22 cellular contexts compared by ENCODE assay signal in the genomic region with DNA sequence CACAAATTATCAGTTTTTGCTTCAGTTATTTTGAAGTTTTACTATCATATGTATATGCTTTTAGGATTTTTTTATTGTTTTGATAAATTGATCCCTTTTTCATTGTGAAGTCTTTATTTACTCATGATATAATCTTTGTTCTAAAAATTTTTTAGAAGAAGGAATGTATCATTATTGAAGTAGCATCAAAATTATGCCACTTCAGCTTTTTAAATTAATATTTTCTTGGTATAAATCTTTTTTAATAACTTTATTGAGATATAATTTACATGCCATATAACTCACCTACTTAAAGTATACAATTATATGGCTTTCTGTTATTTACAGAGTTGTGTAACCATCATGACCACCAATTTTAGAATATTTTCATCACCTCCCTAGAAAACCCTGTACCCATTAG. TPM values are rescaled to one million over a fixed set of nuclear protein-coding genes. Genes with fewer than 3 reads are reported as not detected.
DNase-seq lines count a peak whose midpoint lies in the region; ATAC-seq, FAIRE-seq and TF ChIP-seq lines count a peak whose summit lies in the region.
"Had no signal": no experiment of that assay in that cellular context is flagged by ENCODE, and none has a peak within 500 bp of the region (broad histone marks: within the 10 kb centered on the region; RNA-seq: fewer than 3 reads in every experiment).

No MANE protein-coding gene starts in this region.

- TF ChIP-seq POLR2A in K562 (conservative IDR thresholded peaks at IDR 0.05): no peak

- no peaks in the 10 kb centered on the region for H3K4me1 ChIP-seq in K562 (replicated peaks in 1 of 2; ENCODE audit: control insufficient read depth in 2 of 2, insufficient read depth in 2 of 2, low read length in 2 of 2)
- no peaks in the 10 kb centered on the region for H3K4me1 ChIP-seq in kidney (ENCODE audit: control insufficient read depth in 1 of 2, insufficient read depth in 1 of 2, low read depth in 1 of 2, low read length in 2 of 2)
- H3K4me1 ChIP-seq: A549; BLaER1 treated with 17β-estradiol and CSF1 and Interleukin-3, amounts not matched to agents 10 nM and 100 nM had no signal

- no peak overlapping the region for H3K4me2 ChIP-seq in K562 (ENCODE audit: insufficient read depth, low read length)
- H3K4me2 ChIP-seq: A549; BLaER1 treated with 17β-estradiol and CSF1 and Interleukin-3, amounts not matched to agents 10 nM and 100 nM had no signal

- H3K4me3 ChIP-seq in K562 (no peak overlapping the region), kidney (ENCODE audit: low read length in 2 of 2) (no peak overlapping the region)
- H3K4me3 ChIP-seq: A549; BLaER1 treated with 17β-estradiol and CSF1 and Interleukin-3, amounts not matched to agents 10 nM and 100 nM had no signal

- DNase-seq in K562 (ENCODE audit: extremely low read depth in 1 of 4, low spot score in 3 of 4) (no peak), kidney (no peak), COR-L47 (lab: John Stamatoyannopoulos, UW) (no peak)
- no peak for DNase-seq in activated CD8-positive, alpha-beta memory T cell treated with anti-CD3 and anti-CD28 coated beads for 24 hours
- DNase-seq: 8988T; CD4-positive, alpha-beta T cell; CD8-positive, alpha-beta T cell; DMS 273 treated with DMSO at 0.1 percent for 48 hours; DMS153; DMS53; DMS79; DND-41; EL had no signal

- no peak for TF ChIP-seq CTCF in K562 (IDR thresholded peaks at IDR 0.05 in 2 of 3, conservative IDR thresholded peaks at IDR 0.05 in 1 of 3; ENCODE audit: insufficient read depth in 2 of 3, low read depth in 1 of 3, low read length in 3 of 3)
- no peak for TF ChIP-seq CTCF in kidney (IDR thresholded peaks at IDR 0.05; ENCODE audit: borderline replicate concordance, extremely low read depth, insufficient read depth)

- no peaks in the 10 kb centered on the region for H3K79me2 ChIP-seq in K562 (ENCODE audit: control insufficient read depth, insufficient read depth, low read length)

- H3K9me3 ChIP-seq in K562 (replicated peaks; ENCODE audit: control insufficient read depth, insufficient read depth, low read depth, low read length) (no peaks in the 10 kb centered on the region), kidney (ENCODE audit: control insufficient read depth in 1 of 2, low read length in 2 of 2) (peaks cover 0 to 7% of the 10 kb centered on the region in 2 donors)

- intact Hi-C loops in K562 (cut with micrococcal nuclease) (loop anchor here (10.0 kb wide), 3 partner anchors 215 to 245 kb away; no protein-coding TSS in a partner anchor), kidney (cut with DNase I) (no loop called here)

- H3K36me3 ChIP-seq in K562 (ENCODE audit: control insufficient read depth, insufficient read depth, low read length) (no peaks in the 10 kb centered on the region), kidney (ENCODE audit: control insufficient read depth in 1 of 2, insufficient read depth in 2 of 2, low read length in 2 of 2) (no peaks in the 10 kb centered on the region)
- H3K36me3 ChIP-seq: BLaER1 treated with 17β-estradiol and CSF1 and Interleukin-3, amounts not matched to agents 10 nM and 100 nM had no signal

- ATAC-seq in K562: no peak
- no peak for ATAC-seq in HG02884 (IDR thresholded peaks at IDR 0.05; ENCODE audit: unreplicated experiment)
- no peak for ATAC-seq in GM19397 (IDR thresholded peaks at IDR 0.05; ENCODE audit: unreplicated experiment)
- ATAC-seq: A549; CD8-positive, alpha-beta T cell had no signal

- no peak overlapping the region for H3K9ac ChIP-seq in K562 (ENCODE audit: insufficient read depth in 1 of 2, low read depth in 2 of 2, low read length in 2 of 2)
- H3K9ac ChIP-seq in kidney (ENCODE audit: low read length in 2 of 2): no peak overlapping the region
- H3K9ac ChIP-seq: BLaER1 treated with 17β-estradiol and CSF1 and Interleukin-3, amounts not matched to agents 10 nM and 100 nM had no signal

- in situ Hi-C loops in K562 (cut with MboI): no loop called here

- CTCF ChIA-PET in K562 (lab: Yijun Ruan, JAX; ENCODE audit: low intra/inter-chr PET ratio): no interaction called here

- peaks cover 16 to 26% of the 10 kb centered on the region in 2 experiments for H3K27me3 ChIP-seq in K562 (ENCODE audit: control insufficient read depth in 2 of 2, insufficient read depth in 2 of 2, low read length in 2 of 2)
- H3K27me3 ChIP-seq: BLaER1 treated with 17β-estradiol and CSF1 and Interleukin-3, amounts not matched to agents 10 nM and 100 nM had no signal

- BruUV-seq in K562 (replicated peaks; lab: Mats Ljungman, UMichigan): no TSS peak

- no peak overlapping the region for H3K27ac ChIP-seq in K562 (ENCODE audit: extremely low read depth, low read depth, low read length)
- no peak overlapping the region for H3K27ac ChIP-seq in kidney (ENCODE audit: low read depth in 2 of 2, low read length in 2 of 2)
- H3K27ac ChIP-seq: A549; BLaER1 treated with 17β-estradiol and CSF1 and Interleukin-3, amounts not matched to agents 10 nM and 100 nM; C4-2B had no signal

- H3K9me1 ChIP-seq in K562 (ENCODE audit: control insufficient read depth, insufficient read depth, low read length): no peaks in the 10 kb centered on the region

- no peak for TF ChIP-seq RAD21 in K562 (CRISPR knock-in tag; conservative IDR thresholded peaks at IDR 0.05 in 1 of 2, IDR thresholded peaks at IDR 0.05 in 1 of 2)

- POLR2A ChIA-PET in K562 (lab: Yijun Ruan, JAX): no interaction called here

- H2AFZ ChIP-seq in K562 (ENCODE audit: low read depth, low read length): no peak overlapping the region

- peak; percentile 50 for FAIRE-seq in G401.6 (lab: Jason Lieb, UNC)
- no peak for FAIRE-seq in K562 (lab: Jason Lieb, UNC)
- FAIRE-seq in kidney (lab: Jason Lieb, UNC): peak; percentile 25
- FAIRE-seq: A549, GM12891, GM19239 had no signal

- TF ChIP-seq EP300 in K562 (IDR thresholded peaks at IDR 0.05; ENCODE audit: low read length): no peak

- H4K20me1 ChIP-seq in K562 (replicated peaks; ENCODE audit: control insufficient read depth, insufficient read depth, low read length): no peaks in the 10 kb centered on the region
- H4K20me1 ChIP-seq: BLaER1 treated with 17β-estradiol and CSF1 and Interleukin-3, amounts not matched to agents 10 nM and 100 nM had no signal

TF ChIP-seq in K562, 482 proteins besides CTCF, POLR2A, EP300 and RAD21 (continues in another document):
- TF ChIP-seq C11orf30 (IDR thresholded peaks at IDR 0.05; ENCODE audit: low read depth) (peak; percentile 60; the same call in 1 of the 2 replicates), ERF (CRISPR knock-in tag; IDR thresholded peaks at IDR 0.05) (no peak), TFAM (CRISPR knock-in tag; conservative IDR thresholded peaks at IDR 0.05) (no peak), RBM22 (IDR thresholded peaks at IDR 0.05; ENCODE audit: low read depth, low read length, poor library complexity, severe bottlenecking) (no peak), MCM3 (IDR thresholded peaks at IDR 0.05) (no peak), ZNF212 (CRISPR knock-in tag; IDR thresholded peaks at IDR 0.05) (no peak), ESRRB (CRISPR knock-in tag; IDR thresholded peaks at IDR 0.05; ENCODE audit: borderline replicate concordance) (no peak)

RNA-seq across cellular contexts. Expression of gene MEST, which starts 11.9 kb away (rescaled TPM):
- 1.1 and 1.3 TPM in 2 replicates for total RNA-seq in K562 (2011; cell fraction: chromatin; rRNA removed; ENCODE audit: low replicate concordance)
- total RNA-seq in K562 (2011; cell fraction: nucleolus; rRNA removed): 0.33 and 1.1 TPM in 2 replicates
- 0.81 and 0.92 TPM in 2 replicates for total RNA-seq in K562 (2011; cell fraction: nucleoplasm; rRNA removed)
- 0.04 and 0.14 TPM in 2 replicates for total RNA-seq in K562 (2014; rRNA removed)
- 0.18 and 0.26 TPM in 2 replicates for total RNA-seq in K562 (2014; rRNA removed; fragmentation: Illumina TruSeq; extraction: Trizol)
- 0.41 TPM in 1 of 2 replicates, not detected in the other for total RNA-seq in K562 (2015; rRNA removed; fragmentation: Illumina TruSeq; extraction: Trizol)
- 0.62 and 1.0 TPM in 2 replicates for total RNA-seq in K562 (2021)
- polyA plus RNA-seq in K562 (2011; rRNA removed): 0.27 and 0.74 TPM in 2 replicates
- 0.28 and 0.52 TPM in 2 replicates for polyA plus RNA-seq in K562 (2011; cell fraction: cytosol; rRNA removed)
- polyA plus RNA-seq in K562 (2011; cell fraction: nucleus; rRNA removed): 0.22 and 0.53 TPM in 2 replicates
- polyA plus RNA-seq in K562 (2012): 0.23 and 0.73 TPM in 2 replicates
- polyA plus RNA-seq in K562 (2014; fragmentation: Illumina TruSeq; extraction: Trizol): 0.34 TPM in 1 of 2 replicates, not detected in the other
- polyA plus RNA-seq in K562 (2014; fragmentation: Nextera tagmentation; extraction: Ambion mirVana): under 1 TPM; 0.38 to 0.56 TPM
- polyA plus RNA-seq in K562 (2014; rRNA removed): 0.04 and 0.38 TPM in 2 replicates
- 0.06 and 1.9 TPM in 2 replicates for polyA minus RNA-seq in K562 (2011; rRNA and poly(A)+ RNA removed)
- 0.38 TPM in 1 of 2 replicates, not detected in the other for polyA minus RNA-seq in K562 (2011; cell fraction: cytosol; rRNA and poly(A)+ RNA removed)
- polyA minus RNA-seq in K562 (2011; cell fraction: nucleus; rRNA and poly(A)+ RNA removed): 0.13 TPM in 1 of 2 replicates, not detected in the other
- total RNA-seq in kidney: 31.0 TPM
- polyA plus RNA-seq in kidney (ENCODE audit: insufficient read depth, low read depth, low replicate concordance): 23.6 TPM

RNA-seq across cellular contexts. Expression of gene CEP41, which starts 39.2 kb away (rescaled TPM):
- total RNA-seq in K562 (2011; cell fraction: chromatin; rRNA removed; ENCODE audit: low replicate concordance): 9.3 and 12.1 TPM in 2 replicates
- 4.0 and 6.7 TPM in 2 replicates for total RNA-seq in K562 (2011; cell fraction: nucleolus; rRNA removed)
- 4.3 and 10.6 TPM in 2 replicates for total RNA-seq in K562 (2011; cell fraction: nucleoplasm; rRNA removed)
- total RNA-seq in K562 (2014; rRNA removed) (1.5 and 4.2 TPM in 2 replicates), K562 (2014; rRNA removed; fragmentation: Illumina TruSeq; extraction: Trizol) (4.9 and 8.0 TPM in 2 replicates), K562 (2015; rRNA removed; fragmentation: Illumina TruSeq; extraction: Trizol) (4.6 and 5.0 TPM in 2 replicates), K562 (2021) (5.6 and 6.4 TPM in 2 replicates), kidney (12.7 TPM)
- polyA plus RNA-seq in K562 (2011; rRNA removed) (4.4 and 9.2 TPM in 2 replicates), K562 (2014; fragmentation: Illumina TruSeq; extraction: Trizol) (8.1 and 10.9 TPM in 2 replicates), K562 (2014; fragmentation: Nextera tagmentation; extraction: Ambion mirVana) (10 to 100 TPM; 15.3 to 15.5 TPM), K562 (2014; rRNA removed) (5.8 and 7.4 TPM in 2 replicates), kidney (ENCODE audit: insufficient read depth, low read depth, low replicate concordance) (8.1 TPM)
- 4.7 and 6.3 TPM in 2 replicates for polyA plus RNA-seq in K562 (2011; cell fraction: cytosol; rRNA removed)
- polyA plus RNA-seq in K562 (2011; cell fraction: nucleus; rRNA removed): 2.4 and 6.4 TPM in 2 replicates
- polyA plus RNA-seq in K562 (2012): 5.3 and 9.7 TPM in 2 replicates
- polyA minus RNA-seq in K562 (2011; rRNA and poly(A)+ RNA removed): 3.2 and 7.7 TPM in 2 replicates
- 0.55 and 2.5 TPM in 2 replicates for polyA minus RNA-seq in K562 (2011; cell fraction: cytosol; rRNA and poly(A)+ RNA removed)
- polyA minus RNA-seq in K562 (2011; cell fraction: nucleus; rRNA and poly(A)+ RNA removed): 1.5 and 3.9 TPM in 2 replicates
- total RNA-seq: G401 had no signal

Comparison
In these comparisons a context has a peak if more than half of its experiments do, and no peak if none do; other contexts are left out.
1. RNA of gene MEST, which starts 11.9 kb away (total RNA-seq): 31.0 TPM in kidney (single experiment); 0.04 to 1.3 TPM in K562; every median in the first group is over 10 times any median in the second.